ENCODE assay signal across 7 cellular contexts in genomic region chr11:12167098-12167999, GRCh38. TPM values are rescaled to one million over a fixed set of nuclear protein-coding genes. Genes with fewer than 3 reads are reported as not detected.
A peak's percentile ranks its signal among the peaks of the same experiment; 100 is the strongest.
DNase-seq lines count a peak whose midpoint lies in the region; ATAC-seq, FAIRE-seq and TF ChIP-seq lines count a peak whose summit lies in the region.

No MANE protein-coding gene starts in this region.

- TF ChIP-seq CTCF in PC-9 (conservative IDR thresholded peaks at IDR 0.05) (no peak), pancreas (IDR thresholded peaks at IDR 0.05) (no peak)
- no peak for TF ChIP-seq CTCF in CD8-positive, alpha-beta T cell (IDR thresholded peaks at IDR 0.05)

- H3F3A ChIP-seq in PC-9 (ENCODE audit: insufficient read depth, low read depth): peaks cover 53% of the 10 kb centered on the region

- peak; percentile 90 for DNase-seq in HCEC 1CT
- peak; percentile 64 to 95 for DNase-seq in PC-9
- DNase-seq in pancreas: no peak
- DNase-seq in CD8-positive, alpha-beta T cell: no peak

- H3K4me1 Mint-ChIP-seq in CD8-positive, alpha-beta T cell (ENCODE audit: low read depth): no peaks in the 10 kb centered on the region

- 87% methylated on average over 16 of the region's 16 CpGs for WGBS in pancreas, 2 donors

- peak in 3 of 4 donors; percentile 41 to 70 (median 57) for ATAC-seq in pancreas
- ATAC-seq in HG03025 (IDR thresholded peaks at IDR 0.05; ENCODE audit: low FRiP score, unreplicated experiment): no peak
- no peak for ATAC-seq in CD8-positive, alpha-beta T cell
- ATAC-seq in GM18520 (IDR thresholded peaks at IDR 0.05; ENCODE audit: unreplicated experiment): no peak

- intact Hi-C loops in PC-9 (cut with micrococcal nuclease; ENCODE audit: unreplicated experiment): loop anchor here (2.0 to 10.0 kb wide), 2 partner anchors 15 to 57 kb away; no protein-coding TSS in a partner anchor
- intact Hi-C loops in pancreas (cut with DNase I): no loop called here
- intact Hi-C loops in CD8-positive, alpha-beta T cell (cut with DNase I, micrococcal nuclease): no loop called here

- CTCF ChIA-PET in PC-9 (lab: Charles Lee): no interaction called here
- CTCF ChIA-PET in CD8-positive, alpha-beta T cell (lab: Charles Lee): interaction anchor here (1.0 to 1.7 kb wide), 2 partner anchors 58 to 69 kb away, joined by 3 to 6 read pairs; no protein-coding TSS in a partner anchor

- FAIRE-seq in pancreas (lab: Jason Lieb, UNC): no peak

- H3K4me1 ChIP-seq in PC-9 (replicated peaks; ENCODE audit: insufficient read depth) (peaks cover 69% of the 10 kb centered on the region), duodenal mucosa (ENCODE audit: control insufficient read depth in 1 of 2, insufficient read depth in 2 of 2, low read length in 2 of 2) (peaks cover 42 to 47% of the 10 kb centered on the region in 2 donors), pancreas (no peaks in the 10 kb centered on the region)
- no peaks in the 10 kb centered on the region for H3K4me1 ChIP-seq in CD8-positive, alpha-beta T cell (ENCODE audit: insufficient read depth, low read length)

- H3K79me2 ChIP-seq in PC-9 (ENCODE audit: low read depth): peaks cover 24% of the 10 kb centered on the region

- peak overlapping the region; percentile 29; the same call in 1 of the 2 replicates for H2AFZ ChIP-seq in PC-9

- H3K27ac ChIP-seq in PC-9 (peak overlapping the region; percentile 95), duodenal mucosa (ENCODE audit: low read depth, low read length) (peak overlapping the region; percentile 59), pancreas (no peak overlapping the region)
- no peak overlapping the region for H3K27ac ChIP-seq in CD8-positive, alpha-beta T cell (ENCODE audit: low read depth, low read length)

- H3K9me3 Mint-ChIP-seq in CD8-positive, alpha-beta T cell: no peaks in the 10 kb centered on the region

- H4K20me1 ChIP-seq in PC-9 (ENCODE audit: insufficient read depth): no peaks in the 10 kb centered on the region

- peak overlapping the region; percentile 71 for H3K4me2 ChIP-seq in PC-9

- POLR2A ChIA-PET in PC-9 (lab: Charles Lee; ENCODE audit: unreplicated experiment): interaction anchor here (0.9 kb wide), 1 partner anchor 11 kb away, joined by 9 read pairs; no protein-coding TSS in a partner anchor
- POLR2A ChIA-PET in CD8-positive, alpha-beta T cell (lab: Charles Lee): no interaction called here

- H3K4me3 Mint-ChIP-seq in CD8-positive, alpha-beta T cell: no peak overlapping the region

- no peaks in the 10 kb centered on the region for H3K27me3 ChIP-seq in PC-9 (ENCODE audit: insufficient read depth, low read depth)
- H3K27me3 ChIP-seq in duodenal mucosa (ENCODE audit: control insufficient read depth in 1 of 2, insufficient read depth in 2 of 2, low read length in 2 of 2): no peaks in the 10 kb centered on the region
- no peaks in the 10 kb centered on the region for H3K27me3 ChIP-seq in pancreas
- H3K27me3 ChIP-seq in CD8-positive, alpha-beta T cell (ENCODE audit: insufficient read depth, low read length): no peaks in the 10 kb centered on the region

- peak overlapping the region; percentile 5 to 19 for H3K9ac ChIP-seq in duodenal mucosa (ENCODE audit: low read depth in 1 of 2, low read length in 2 of 2)

- H3K9me3 ChIP-seq in PC-9 (ENCODE audit: insufficient read depth, low read depth) (no peaks in the 10 kb centered on the region), duodenal mucosa (ENCODE audit: control insufficient read depth in 1 of 2, low read length in 2 of 2) (no peaks in the 10 kb centered on the region), pancreas (no peaks in the 10 kb centered on the region)
- H3K9me3 ChIP-seq in CD8-positive, alpha-beta T cell (ENCODE audit: low read length): no peaks in the 10 kb centered on the region

- no peaks in the 10 kb centered on the region for H3K9me2 ChIP-seq in PC-9 (ENCODE audit: insufficient read depth)

- H3K36me3 Mint-ChIP-seq in CD8-positive, alpha-beta T cell: no peaks in the 10 kb centered on the region

- H3K4me3 ChIP-seq in PC-9 (peak overlapping the region; percentile 34; the same call in 1 of the 2 replicates), duodenal mucosa (ENCODE audit: low read depth in 1 of 2, low read length in 2 of 2) (no peak overlapping the region), pancreas (no peak overlapping the region)
- no peak overlapping the region for H3K4me3 ChIP-seq in CD8-positive, alpha-beta T cell (ENCODE audit: low read depth, low read length)

- no peaks in the 10 kb centered on the region for H3K27me3 Mint-ChIP-seq in CD8-positive, alpha-beta T cell (ENCODE audit: low read depth)

- H3K36me3 ChIP-seq in PC-9 (ENCODE audit: low read depth): peaks cover 5% of the 10 kb centered on the region; the same call in 1 of the 2 replicates
- H3K36me3 ChIP-seq in duodenal mucosa (ENCODE audit: control insufficient read depth in 1 of 2, insufficient read depth in 2 of 2, low read length in 2 of 2): peaks cover 4 to 8% of the 10 kb centered on the region in 2 donors
- no peaks in the 10 kb centered on the region for H3K36me3 ChIP-seq in pancreas
- no peaks in the 10 kb centered on the region for H3K36me3 ChIP-seq in CD8-positive, alpha-beta T cell (ENCODE audit: insufficient read depth, low read length)

- BruUV-seq in PC-9 (replicated peaks; lab: Mats Ljungman, UMichigan): TSS peak; percentile 95

- no peak overlapping the region for H3K27ac Mint-ChIP-seq in CD8-positive, alpha-beta T cell

RNA-seq across cellular contexts. Expression of gene MICAL2, which starts 57.0 kb away (rescaled TPM):
- 30.5 and 32.4 TPM in 2 replicates for total RNA-seq in PC-9 (2021)
- total RNA-seq in pancreas: 10 to 100 TPM; 20.4 to 38.8 (median 27.1) TPM
- 1 to 10 TPM; 4.8 to 5.4 TPM for polyA plus RNA-seq in pancreas
- total RNA-seq in CD8-positive, alpha-beta T cell: 10 to 100 TPM; 15.8 TPM

Comparison
In these comparisons a context has a peak if more than half of its experiments do, and no peak if none do; other contexts are left out.
1. DNase-seq: peak in HCEC 1CT (single experiment) and PC-9 (2 of 2); none in pancreas (0 of 6) and CD8-positive, alpha-beta T cell (0 of 7).
2. H3K27ac ChIP-seq: peak in PC-9 (single experiment) and duodenal mucosa (single experiment); none in pancreas (0 of 4) and CD8-positive, alpha-beta T cell (single experiment).
3. ATAC-seq: peak in pancreas (3 of 4); none in HG03025 (single experiment), CD8-positive, alpha-beta T cell (single experiment) and GM18520 (single experiment).